In genomic region chr9:97511762-97512429, GRCh38 we compare ENCODE assay signal across 18 cellular contexts. TPM values are rescaled to one million over a fixed set of nuclear protein-coding genes. Genes with fewer than 3 reads are reported as not detected.
DNase-seq lines count a peak whose midpoint lies in the region; ATAC-seq, FAIRE-seq and TF ChIP-seq lines count a peak whose summit lies in the region.
"Had no signal": no experiment of that assay in that cellular context is flagged by ENCODE, and none has a peak within 500 bp of the region (broad histone marks: within the 10 kb centered on the region; RNA-seq: fewer than 3 reads in every experiment).

No MANE protein-coding gene starts in this region.

- dilution Hi-C loops in endothelial cell of umbilical vein (cut with MboI; ENCODE audit: extremely low pct_ligation_motif_present, low sequenced_read_pairs): no loop called here

- no peaks in the 10 kb centered on the region for H3K79me2 ChIP-seq in endothelial cell of umbilical vein (ENCODE audit: control insufficient read depth, insufficient read depth, low read length)
- H3K79me2 ChIP-seq: hepatocyte had no signal

- DNase-seq in right atrium auricular region (ENCODE audit: low spot score): no peak
- DNase-seq in left ventricle myocardium superior: no peak
- DNase-seq in MG63: peak; percentile 47
- peak; percentile 31 for DNase-seq in endothelial cell of umbilical vein (ENCODE audit: low read depth, low spot score)
- peak; percentile 16 to 60 for DNase-seq in vagina (ENCODE audit: extremely low spot score in 2 of 2)
- DNase-seq in C1 segment of cervical spinal cord (lab: John Stamatoyannopoulos, UW): no peak
- DNase-seq in GM03348 (ENCODE audit: low spot score): no peak
- DNase-seq: activated T-cell treated with anti-CD3 and anti-CD28 coated beads, Interleukin-2, amount 50 U/mL, for 24 hours; body of pancreas; GF-D8; mesendoderm; NCI-H446 treated with DMSO at 0.1 percent for 48 hours; pancreas; SHP77; WERI-Rb-1 had no signal

- intact Hi-C loops in left ventricle myocardium superior (cut with micrococcal nuclease) (no loop called here), endothelial cell of umbilical vein (cut with micrococcal nuclease) (loop anchor here (2.0 kb wide), 1 partner anchor 87 kb away; no protein-coding TSS in a partner anchor), vagina (cut with DNase I) (no loop called here)

- H2AFZ ChIP-seq in endothelial cell of umbilical vein (ENCODE audit: low read depth, low read length): no peak overlapping the region
- H2AFZ ChIP-seq: hepatocyte had no signal

- peaks cover 0 to 67% of the 10 kb centered on the region in 2 donors for H3K4me1 ChIP-seq in right atrium auricular region
- peaks cover 13% of the 10 kb centered on the region for H3K4me1 ChIP-seq in endothelial cell of umbilical vein (ENCODE audit: control insufficient read depth, extremely low read depth, insufficient read depth, low read length)
- H3K4me1 ChIP-seq in vagina: peaks cover 26% of the 10 kb centered on the region

- H3K9me3 ChIP-seq in right atrium auricular region: no peaks in the 10 kb centered on the region
- H3K9me3 ChIP-seq in MG63: no peaks in the 10 kb centered on the region
- no peaks in the 10 kb centered on the region for H3K9me3 ChIP-seq in endothelial cell of umbilical vein (replicated peaks; ENCODE audit: control insufficient read depth, insufficient read depth, low read length)
- no peaks in the 10 kb centered on the region for H3K9me3 ChIP-seq in vagina
- H3K9me3 ChIP-seq: body of pancreas, pancreas had no signal

- no peaks in the 10 kb centered on the region for H3K9me1 ChIP-seq in endothelial cell of umbilical vein (replicated peaks; ENCODE audit: control insufficient read depth, extremely low read depth, insufficient read depth, low read length)

- no peak for ATAC-seq in left ventricle myocardium superior
- no peak for ATAC-seq in HG02798 (IDR thresholded peaks at IDR 0.05; ENCODE audit: poor library complexity, unreplicated experiment)

- H3K4me3 ChIP-seq in right atrium auricular region (no peak overlapping the region), MG63 (no peak overlapping the region), endothelial cell of umbilical vein (replicated peaks in 1 of 3; ENCODE audit: insufficient read depth in 1 of 3, low read depth in 1 of 3, low read length in 3 of 3) (no peak overlapping the region), vagina (no peak overlapping the region)
- H3K4me3 ChIP-seq: body of pancreas, hepatocyte, pancreas had no signal

- no peak for TF ChIP-seq POLR2A in endothelial cell of umbilical vein (IDR thresholded peaks at IDR 0.05; ENCODE audit: low read depth, low read length)
- no peak for TF ChIP-seq POLR2A in vagina (IDR thresholded peaks at IDR 0.05)

- no peaks in the 10 kb centered on the region for H4K20me1 ChIP-seq in endothelial cell of umbilical vein (replicated peaks; ENCODE audit: control insufficient read depth, extremely low read depth, insufficient read depth, low read length)

- peak; percentile 74 for FAIRE-seq in endothelial cell of umbilical vein (lab: Jason Lieb, UNC)
- FAIRE-seq: endometrium, pancreas had no signal

- CTCF ChIA-PET in endothelial cell of umbilical vein (lab: Charles Lee): interaction anchor here (1.1 to 4.0 kb wide), 5 partner anchors 10 to 103 kb away, joined by 3 to 28 read pairs (median 4); partner anchors contain the start of gene TMOD1

- H3K36me3 ChIP-seq in right atrium auricular region: peaks cover 19% of the 10 kb centered on the region
- H3K36me3 ChIP-seq in MG63: no peaks in the 10 kb centered on the region
- H3K36me3 ChIP-seq in endothelial cell of umbilical vein (ENCODE audit: control insufficient read depth in 2 of 2, extremely low read depth in 1 of 2, insufficient read depth in 2 of 2, low read length in 2 of 2): no peaks in the 10 kb centered on the region
- no peaks in the 10 kb centered on the region for H3K36me3 ChIP-seq in vagina
- H3K36me3 ChIP-seq: pancreas, WERI-Rb-1 had no signal

- peak overlapping the region; percentile 46 to 74 for H3K27ac ChIP-seq in right atrium auricular region
- peak overlapping the region; percentile 49 for H3K27ac ChIP-seq in endothelial cell of umbilical vein (ENCODE audit: insufficient read depth, low read depth, low read length)
- peak overlapping the region; percentile 65 for H3K27ac ChIP-seq in vagina
- H3K27ac ChIP-seq: body of pancreas, hepatocyte, WERI-Rb-1 had no signal

- POLR2A ChIA-PET in endothelial cell of umbilical vein (lab: Charles Lee): no interaction called here

- no peak overlapping the region for H3K9ac ChIP-seq in endothelial cell of umbilical vein (replicated peaks; ENCODE audit: extremely low read depth, insufficient read depth, low read length)

- no TSS peak for BruUV-seq in endothelial cell of umbilical vein (replicated peaks; lab: Mats Ljungman, UMichigan)

- no peak for TF ChIP-seq CTCF in right atrium auricular region (IDR thresholded peaks at IDR 0.05)
- no peak for TF ChIP-seq CTCF in endothelial cell of umbilical vein (IDR thresholded peaks at IDR 0.05; ENCODE audit: extremely low read depth in 1 of 2, insufficient read depth in 1 of 2, low read depth in 1 of 2, low read length in 2 of 2)
- no peak for TF ChIP-seq CTCF in vagina (IDR thresholded peaks at IDR 0.05)

- no peak overlapping the region for H3K4me2 ChIP-seq in endothelial cell of umbilical vein (ENCODE audit: insufficient read depth, low read length)
- H3K4me2 ChIP-seq: hepatocyte had no signal

- H3K27me3 ChIP-seq in right atrium auricular region (no peaks in the 10 kb centered on the region), MG63 (no peaks in the 10 kb centered on the region), endothelial cell of umbilical vein (ENCODE audit: control insufficient read depth in 2 of 2, insufficient read depth in 2 of 2, low read length in 2 of 2) (peaks cover 4% of the 10 kb centered on the region in 2 experiments), vagina (no peaks in the 10 kb centered on the region)
- H3K27me3 ChIP-seq: body of pancreas, pancreas had no signal

TF ChIP-seq in endothelial cell of umbilical vein, 7 proteins besides CTCF, POLR2A, EP300 and RAD21:
- TF ChIP-seq GATA2 (IDR thresholded peaks at IDR 0.05; ENCODE audit: insufficient read depth, insufficient read length, low read depth, low read length) (no peak), FOS (IDR thresholded peaks at IDR 0.05; ENCODE audit: borderline replicate concordance, insufficient read depth, low read length) (no peak), MAX (IDR thresholded peaks at IDR 0.05; ENCODE audit: insufficient read depth, insufficient read length) (no peak), MYC (IDR thresholded peaks at IDR 0.05; ENCODE audit: low read depth, low read length) (no peak), EZH2 (IDR thresholded peaks at IDR 0.05; ENCODE audit: borderline replicate concordance, low read depth, low read length, severe bottlenecking) (no peak), POLR2AphosphoS5 (IDR thresholded peaks at IDR 0.05; ENCODE audit: insufficient read depth, low read depth, low read length) (no peak), JUN (IDR thresholded peaks at IDR 0.05; ENCODE audit: borderline replicate concordance, insufficient read depth, insufficient read length, low read depth) (no peak)
TF ChIP-seq in endothelial cell of umbilical vein: peak in this region for 0.

RNA-seq across cellular contexts. Expression of gene TMOD1, which starts 10.4 kb away (rescaled TPM):
- total RNA-seq in right atrium auricular region (100 to 1,000 TPM; 118 to 122 TPM), left ventricle myocardium superior (205 TPM), endothelial cell of umbilical vein (0.74 and 1.4 TPM in 2 replicates), vagina (21.1 TPM)
- 0.47 TPM in 1 of 2 replicates, not detected in the other for total RNA-seq in MG63 (2014; rRNA removed; shearing (Covaris generic); ENCODE audit: low replicate concordance)
- 0.13 and 0.26 TPM in 2 replicates for polyA plus RNA-seq in endothelial cell of umbilical vein
- 0.69 and 0.80 TPM in 2 replicates for polyA plus RNA-seq in endothelial cell of umbilical vein (2011; cell fraction: cytosol; rRNA removed)
- 0.87 and 0.99 TPM in 2 replicates for polyA plus RNA-seq in endothelial cell of umbilical vein (2011; cell fraction: nucleus; rRNA removed)
- polyA plus RNA-seq in endothelial cell of umbilical vein (2012): 1.3 and 2.7 TPM in 2 replicates
- polyA minus RNA-seq in endothelial cell of umbilical vein: 0.41 and 0.53 TPM in 2 replicates
- polyA minus RNA-seq in endothelial cell of umbilical vein (2011; cell fraction: cytosol; rRNA and poly(A)+ RNA removed): 1.6 TPM
- polyA minus RNA-seq in endothelial cell of umbilical vein (2011; cell fraction: nucleus; rRNA and poly(A)+ RNA removed): 0.53 and 0.72 TPM in 2 replicates

Comparison
In these comparisons a context has a peak if more than half of its experiments do, and no peak if none do; other contexts are left out.
1. DNase-seq: peak in MG63 (single experiment), endothelial cell of umbilical vein (single experiment) and vagina (2 of 2); none in right atrium auricular region (single experiment), left ventricle myocardium superior (single experiment), C1 segment of cervical spinal cord (0 of 14) and GM03348 (single experiment).
2. Peak in every context shown above with its lines, with median percentiles within 50 percentile points of each other: H3K27ac ChIP-seq.